ENCODE assay signal across 11 cellular contexts in the genomic region with DNA sequence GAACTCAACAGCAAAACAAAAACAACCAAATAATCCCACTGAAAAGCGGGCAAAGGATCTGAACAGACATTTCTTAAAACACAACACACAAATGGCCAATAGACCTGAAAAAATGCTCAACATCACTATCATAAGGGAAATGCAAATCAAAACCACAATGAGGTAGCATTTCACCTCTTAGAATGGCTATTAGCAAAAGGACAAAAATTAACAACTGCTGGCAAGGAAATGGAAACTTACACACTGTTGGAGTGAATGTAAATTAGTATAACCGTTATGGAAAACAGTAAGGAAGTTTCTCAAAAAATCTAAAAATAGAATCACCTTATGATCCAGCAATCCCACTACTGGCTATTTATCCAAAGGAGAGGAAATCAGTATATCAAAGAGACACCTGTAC. TPM values are rescaled to one million over a fixed set of nuclear protein-coding genes. Genes with fewer than 3 reads are reported as not detected.
A peak's percentile ranks its signal among the peaks of the same experiment; 100 is the strongest.
DNase-seq lines count a peak whose midpoint lies in the region; ATAC-seq and TF ChIP-seq lines count a peak whose summit lies in the region.
"Had no signal": no experiment of that assay in that cellular context is flagged by ENCODE, and none has a peak within 500 bp of the region (broad histone marks: within the 10 kb centered on the region; RNA-seq: fewer than 3 reads in every experiment).

No MANE protein-coding gene starts in this region.

- H3K27ac Mint-ChIP-seq in activated T-helper 1 cell treated with anti-CD3 and anti-CD28 coated beads, Interleukin-12 subunit alpha, Interleukin-12 subunit beta, Interleukin-2, Interleukin-4 antibody, amounts not matched to agents 30 ng/mL and 10 ng/mL and 1 ng/mL, durations not matched to agents 14 hours and 24 hours and 36 hours: peak overlapping the region; percentile 45

- no peaks in the 10 kb centered on the region for H3K9me3 Mint-ChIP-seq in activated T-helper 1 cell treated with anti-CD3 and anti-CD28 coated beads, Interleukin-12 subunit alpha, Interleukin-12 subunit beta, Interleukin-2, Interleukin-4 antibody, amounts not matched to agents 30 ng/mL and 10 ng/mL and 1 ng/mL, durations not matched to agents 14 hours and 24 hours and 36 hours

- intact Hi-C loops in activated T-helper 1 cell treated with anti-CD3 and anti-CD28 coated beads, Interleukin-12 subunit alpha, Interleukin-12 subunit beta, Interleukin-2, Interleukin-4 antibody, amounts not matched to agents 30 ng/mL and 10 ng/mL and 1 ng/mL, durations not matched to agents 14 hours and 24 hours and 36 hours (cut with micrococcal nuclease): loop anchor here (1.0 kb wide), 1 partner anchor 12 kb away; no protein-coding TSS in a partner anchor

- H3K4me1 Mint-ChIP-seq in activated T-helper 1 cell treated with anti-CD3 and anti-CD28 coated beads, Interleukin-12 subunit alpha, Interleukin-12 subunit beta, Interleukin-2, Interleukin-4 antibody, amounts not matched to agents 30 ng/mL and 10 ng/mL and 1 ng/mL, durations not matched to agents 14 hours and 24 hours and 36 hours (ENCODE audit: low read depth): peaks cover 36% of the 10 kb centered on the region

- no peaks in the 10 kb centered on the region for H3K27me3 Mint-ChIP-seq in activated T-helper 1 cell treated with anti-CD3 and anti-CD28 coated beads, Interleukin-12 subunit alpha, Interleukin-12 subunit beta, Interleukin-2, Interleukin-4 antibody, amounts not matched to agents 30 ng/mL and 10 ng/mL and 1 ng/mL, durations not matched to agents 14 hours and 24 hours and 36 hours (ENCODE audit: insufficient read depth)

- peak; percentile 69 for ATAC-seq in GM18517 (IDR thresholded peaks at IDR 0.05; ENCODE audit: unreplicated experiment)
- ATAC-seq in GM19468 (IDR thresholded peaks at IDR 0.05; ENCODE audit: extremely low read depth, unreplicated experiment): peak; percentile 73
- ATAC-seq in HG03045 (IDR thresholded peaks at IDR 0.05; ENCODE audit: unreplicated experiment): peak; percentile 67

- no peak overlapping the region for H3K4me3 ChIP-seq in coronary artery

- no peak overlapping the region for H3K27ac ChIP-seq in coronary artery
- H3K27ac ChIP-seq: parathyroid adenoma had no signal

- no peak for TF ChIP-seq CTCF in coronary artery (IDR thresholded peaks at IDR 0.05)

- H3K36me3 Mint-ChIP-seq in activated T-helper 1 cell treated with anti-CD3 and anti-CD28 coated beads, Interleukin-12 subunit alpha, Interleukin-12 subunit beta, Interleukin-2, Interleukin-4 antibody, amounts not matched to agents 30 ng/mL and 10 ng/mL and 1 ng/mL, durations not matched to agents 14 hours and 24 hours and 36 hours (ENCODE audit: low read depth): peaks cover 54% of the 10 kb centered on the region

- no peak overlapping the region for H3K4me3 Mint-ChIP-seq in activated T-helper 1 cell treated with anti-CD3 and anti-CD28 coated beads, Interleukin-12 subunit alpha, Interleukin-12 subunit beta, Interleukin-2, Interleukin-4 antibody, amounts not matched to agents 30 ng/mL and 10 ng/mL and 1 ng/mL, durations not matched to agents 14 hours and 24 hours and 36 hours

- DNase-seq in activated T-helper 1 cell treated with anti-CD3 and anti-CD28 coated beads, Interleukin-12 subunit alpha, Interleukin-12 subunit beta, Interleukin-2, Interleukin-4 antibody, amounts not matched to agents 30 ng/mL and 10 ng/mL and 1 ng/mL, durations not matched to agents 14 hours and 24 hours and 36 hours (ENCODE audit: low spot score): no peak
- no peak for DNase-seq in DMS 273 (lab: John Stamatoyannopoulos, UW; ENCODE audit: unreplicated experiment)
- no peak for DNase-seq in EL
- no peak for DNase-seq in coronary artery (ENCODE audit: low spot score)
- no peak for DNase-seq in epidermal melanocyte (ENCODE audit: insufficient read length, low spot score)
- DNase-seq: DMS53, GOT3 had no signal

RNA-seq across cellular contexts. Expression of a gene that starts 20.9 kb away (rescaled TPM):
- total RNA-seq in activated T-helper 1 cell treated with anti-CD3 and anti-CD28 coated beads, Interleukin-12 subunit alpha, Interleukin-12 subunit beta, Interleukin-2, Interleukin-4 antibody, amounts not matched to agents 30 ng/mL and 10 ng/mL and 1 ng/mL, durations not matched to agents 14 hours and 24 hours and 36 hours: 4.5 and 4.6 TPM in 2 replicates
